Comparison of ENCODE assay signal across 13 cellular contexts in genomic region chr7:81383848-81384247, GRCh38.
A peak's percentile ranks its signal among the peaks of the same experiment; 100 is the strongest.
DNase-seq lines count a peak whose midpoint lies in the region; TF ChIP-seq lines count a peak whose summit lies in the region.
"Had no signal": no experiment of that assay in that cellular context is flagged by ENCODE, and none has a peak within 500 bp of the region (broad histone marks: within the 10 kb centered on the region; RNA-seq: fewer than 3 reads in every experiment).

No MANE protein-coding gene starts in this region.

- H3K27ac Mint-ChIP-seq in HFFc6, result no peak overlapping the region
- H3K27ac Mint-ChIP-seq: B cell; CD4-positive, alpha-beta memory T cell had no signal

- no peak for TF ChIP-seq CTCF in HFFc6 (IDR thresholded peaks at IDR 0.05)

- no peak overlapping the region for H3K4me3 Mint-ChIP-seq in HFFc6
- H3K4me3 Mint-ChIP-seq: B cell; CD4-positive, alpha-beta memory T cell had no signal

- no peaks in the 10 kb centered on the region for H3K36me3 Mint-ChIP-seq in HFFc6 (ENCODE audit: low read depth)
- H3K36me3 Mint-ChIP-seq: CD4-positive, alpha-beta memory T cell had no signal

- peak; percentile 58 for DNase-seq in HFFc6
- DNase-seq in amniotic epithelial cell (ENCODE audit: low read depth), result peak; percentile 53
- DNase-seq in iris pigment epithelial cell (ENCODE audit: low read depth), result peak; percentile 37
- peak; percentile 1 for DNase-seq in putamen (ENCODE audit: low spot score)
- no peak for DNase-seq in hypothalamus (lab: John Stamatoyannopoulos, UW)
- DNase-seq in islet precursor cell, result no peak
- DNase-seq in activated CD4-positive, alpha-beta T cell treated with anti-CD3 and anti-CD28 coated beads for 1 hour, result no peak
- DNase-seq: DMS79, GDM1, HCEC 1CT, IMR-90 had no signal

- no peaks in the 10 kb centered on the region for H3K9me3 Mint-ChIP-seq in HFFc6

- no peaks in the 10 kb centered on the region; the same call in 1 of the 2 replicates for H3K27me3 Mint-ChIP-seq in HFFc6 (ENCODE audit: insufficient read depth)
- H3K27me3 Mint-ChIP-seq: B cell; CD4-positive, alpha-beta memory T cell had no signal

- H3K4me1 Mint-ChIP-seq in HFFc6 (ENCODE audit: low read depth), result peaks cover 8% of the 10 kb centered on the region
- H3K4me1 Mint-ChIP-seq: B cell; CD4-positive, alpha-beta memory T cell had no signal

Comparison
In these comparisons a context has a peak if more than half of its experiments do, and no peak if none do; other contexts are left out.
1. DNase-seq: peak in HFFc6 (single experiment), amniotic epithelial cell (single experiment), iris pigment epithelial cell (single experiment) and putamen (single experiment); none in hypothalamus (0 of 51), islet precursor cell (single experiment) and activated CD4-positive, alpha-beta T cell treated with anti-CD3 and anti-CD28 coated beads for 1 hour (single experiment).